27 cellular contexts compared by ENCODE assay signal in genomic region chr6:53455678-53456077, GRCh38.
"Had no signal": no experiment of that assay in that cellular context is flagged by ENCODE, and none has a peak within 500 bp of the region (broad histone marks: within the 10 kb centered on the region; RNA-seq: fewer than 3 reads in every experiment).

No MANE protein-coding gene starts in this region.

- H3K27ac ChIP-seq: stomach, suprapubic skin, testis, thoracic aorta, thyroid gland, tibial artery, tibial nerve, transverse colon, upper lobe of left lung, upper lobe of right lung, uterus, vagina had no signal

- H3K36me3 ChIP-seq: stomach, suprapubic skin, thoracic aorta, thyroid gland, tibial artery, tibial nerve, transverse colon, upper lobe of left lung, upper lobe of right lung, uterus, vagina had no signal

- H3K4me1 ChIP-seq: stomach, suprapubic skin, testis, thyroid gland, tibial nerve, transverse colon, upper lobe of right lung, uterus, vagina had no signal

- DNase-seq: stimulated activated CD4-positive, alpha-beta T cell treated with anti-CD3 and anti-CD28 coated beads, Interleukin-2, amount 100 ng/mL, for 24 hours; stimulated activated CD4-positive, alpha-beta T cell treated with anti-CD3 and anti-CD28 coated beads, Interleukin-2, amount 100 ng/mL, for 48 hours; stimulated activated CD4-positive, alpha-beta T cell treated with anti-CD3 and anti-CD28 coated beads, Interleukin-4, amount 100 ng/mL, for 1 hour; stimulated activated CD4-positive, alpha-beta T cell treated with anti-CD3 and anti-CD28 coated beads, Interleukin-4, amount 100 ng/mL, for 24 hours; stimulated activated CD4-positive, alpha-beta T cell treated with anti-CD3 and anti-CD28 coated beads, Interleukin-4, amount 100 ng/mL, for 4 hours; stimulated activated CD8-positive, alpha-beta memory T cell treated with anti-CD3 and anti-CD28 coated beads, Interleukin-4, amount 100 ng/mL, for 48 hours; stimulated activated naive B cell treated with anti-CD40 and anti-IgM and Interleukin-4, amounts not matched to agents 10 μg/mL and 1 μg/mL and 100 μg/mL, for 72 hours; stimulated activated naive CD4-positive, alpha-beta T cell; stimulated activated naive CD4-positive, alpha-beta T cell treated with Interleukin-2 at 50 U/mL for 16 hours; stimulated activated naive CD8-positive, alpha-beta T cell treated with anti-CD3 and anti-CD28 coated beads, Interleukin-15, amount 100 ng/mL, for 72 hours; stimulated activated naive CD8-positive, alpha-beta T cell treated with anti-CD3 and anti-CD28 coated beads, Interleukin-15, Interleukin-2, amounts not matched to agents 100 U/mL and 50 U/mL, for 24 hours; stomach; substantia nigra; testis; thyroid gland; tibial artery; transverse colon; trophoblast cell; upper lobe of left lung; upper lobe of right lung; uterus had no signal

- H3K9me3 ChIP-seq: suprapubic skin, testis, thoracic aorta, thyroid gland, tibial artery, tibial nerve, transverse colon, upper lobe of left lung, upper lobe of right lung, uterus, vagina had no signal

- H3K27me3 ChIP-seq: stomach, suprapubic skin, testis, thyroid gland, tibial artery, tibial nerve, transverse colon, upper lobe of left lung, upper lobe of right lung, uterus, vagina had no signal

- H3K4me3 ChIP-seq: stomach, suprapubic skin, testis, thoracic aorta, thyroid gland, tibial artery, tibial nerve, transverse colon, upper lobe of left lung, upper lobe of right lung, uterus, vagina had no signal

- ATAC-seq: stimulated activated effector memory CD8-positive, alpha-beta T cell treated with anti-CD3 and anti-CD28 coated beads, Interleukin-12 subunit alpha, Interleukin-12 subunit beta, amount 100 ng/mL, for 72 hours; stimulated activated memory B cell treated with anti-CD40 and anti-IgM and Interleukin-4, amounts not matched to agents 10 μg/mL and 1 μg/mL and 100 μg/mL, for 72 hours; stimulated activated naive B cell treated with anti-CD40 and anti-IgM and Interleukin-4, amounts not matched to agents 10 μg/mL and 1 μg/mL and 100 μg/mL, for 72 hours; stimulated activated naive CD8-positive, alpha-beta T cell treated with anti-CD3 and anti-CD28 coated beads, Interleukin-15, amount 100 ng/mL, for 72 hours; stimulated activated naive CD8-positive, alpha-beta T cell treated with anti-CD3 and anti-CD28 coated beads, Interleukin-15, Interleukin-2, amounts not matched to agents 100 U/mL and 50 U/mL, for 24 hours; upper lobe of right lung had no signal
